Comparison of ENCODE assay signal across 19 cellular contexts in genomic region chr17:49029841-49030240, GRCh38. TPM values are rescaled to one million over a fixed set of nuclear protein-coding genes. Genes with fewer than 3 reads are reported as not detected.
"Had no signal": no experiment of that assay in that cellular context is flagged by ENCODE, and none has a peak within 500 bp of the region (broad histone marks: within the 10 kb centered on the region; RNA-seq: fewer than 3 reads in every experiment).

No MANE protein-coding gene starts in this region.

- H3K27ac Mint-ChIP-seq: activated CD4-positive, alpha-beta T cell treated with anti-CD3 and anti-CD28 coated beads, Interleukin-2, amount 10 ng/mL, durations not matched to agents 7 days and 5 days; activated naive CD4-positive, alpha-beta T cell treated with anti-CD3 and anti-CD28 coated beads for 36 hours had no signal

- H3K27me3 Mint-ChIP-seq: activated CD4-positive, alpha-beta T cell treated with anti-CD3 and anti-CD28 coated beads, Interleukin-2, amount 10 ng/mL, durations not matched to agents 7 days and 5 days had no signal

- H3K4me3 ChIP-seq: breast epithelium, heart right ventricle, left lung, prostate gland, skin epidermis, testis, upper lobe of left lung had no signal

- H3K9me3 Mint-ChIP-seq: activated CD4-positive, alpha-beta T cell treated with anti-CD3 and anti-CD28 coated beads, Interleukin-2, amount 10 ng/mL, durations not matched to agents 7 days and 5 days; activated naive CD4-positive, alpha-beta T cell treated with anti-CD3 and anti-CD28 coated beads for 36 hours; activated T-cell treated with anti-CD3 and anti-CD28 coated beads, Interleukin-2, amount 50 U/mL, for 4 hours; neural crest cell had no signal

- H3K9me3 ChIP-seq: breast epithelium, heart right ventricle, left lung, prostate gland, testis, upper lobe of left lung had no signal

- H3K36me3 ChIP-seq: breast epithelium, heart right ventricle, left lung, prostate gland, upper lobe of left lung had no signal

- ATAC-seq: activated T-cell treated with anti-CD3 and anti-CD28 coated beads, Interleukin-2, amount 50 U/mL, for 4 hours; left lung; right cardiac atrium had no signal

- DNase-seq: activated CD4-positive, alpha-beta T cell treated with anti-CD3 and anti-CD28 coated beads, Interleukin-2, amount 10 ng/mL, durations not matched to agents 7 days and 5 days; activated CD8-positive, alpha-beta memory T cell treated with anti-CD3 and anti-CD28 coated beads, Interleukin-2, amount 50 U/mL, for 4 hours; activated naive CD4-positive, alpha-beta T cell treated with anti-CD3 and anti-CD28 coated beads for 36 hours; activated T-cell treated with anti-CD3 and anti-CD28 coated beads, Interleukin-2, amount 50 U/mL, for 4 hours; cerebellar nuclear complex; effector memory CD4-positive, alpha-beta T cell; heart right ventricle; left lung; right cardiac atrium; stimulated activated CD4-positive, alpha-beta T cell treated with anti-CD3 and anti-CD28 coated beads, Interleukin-15, amount 100 ng/mL, for 24 hours; stimulated activated CD4-positive, alpha-beta T cell treated with anti-CD3 and anti-CD28 coated beads, Interleukin-2, amount 100 ng/mL, for 48 hours; T1000; testis; upper lobe of left lung had no signal

- H3K27ac ChIP-seq: breast epithelium, epithelial cell of prostate, heart right ventricle, left lung, prostate gland, skin epidermis, testis, upper lobe of left lung had no signal

- H3K4me3 Mint-ChIP-seq: activated CD4-positive, alpha-beta T cell treated with anti-CD3 and anti-CD28 coated beads, Interleukin-2, amount 10 ng/mL, durations not matched to agents 7 days and 5 days; activated naive CD4-positive, alpha-beta T cell treated with anti-CD3 and anti-CD28 coated beads for 36 hours; activated T-cell treated with anti-CD3 and anti-CD28 coated beads, Interleukin-2, amount 50 U/mL, for 4 hours; neural crest cell had no signal

- H3K27me3 ChIP-seq: breast epithelium, testis, upper lobe of left lung had no signal

- H3K4me1 ChIP-seq: breast epithelium, left lung, prostate gland, testis, upper lobe of left lung had no signal

RNA-seq across cellular contexts. Expression of gene IGF2BP1, which starts 32.7 kb away (rescaled TPM):
- total RNA-seq: breast epithelium, heart right ventricle, right cardiac atrium had no signal
- polyA plus RNA-seq: right cardiac atrium had no signal
